Comparison of ENCODE assay signal across 16 cellular contexts in genomic region chr17:66604381-66604780, GRCh38.
"Had no signal": no experiment of that assay in that cellular context is flagged by ENCODE, and none has a peak within 500 bp of the region (broad histone marks: within the 10 kb centered on the region; RNA-seq: fewer than 3 reads in every experiment).

No MANE protein-coding gene starts in this region.

- DNase-seq: activated CD4-positive, alpha-beta memory T cell treated with anti-CD3 and anti-CD28 coated beads for 36 hours; activated CD4-positive, alpha-beta T cell treated with anti-CD3 and anti-CD28 coated beads for 36 hours; activated naive CD4-positive, alpha-beta T cell; activated naive CD8-positive, alpha-beta T cell treated with anti-CD3 and anti-CD28 coated beads, Interleukin-2, amount 10 ng/mL, durations not matched to agents 7 days and 5 days; activated T-cell treated with anti-CD3 and anti-CD28 coated beads for 4 hours; cortex of kidney; effector memory CD4-positive, alpha-beta T cell; foreskin keratinocyte; glutamatergic neuron; mammary epithelial cell; naive thymus-derived CD4-positive, alpha-beta T cell; sigmoid colon; stimulated activated CD4-positive, alpha-beta T cell treated with anti-CD3 and anti-CD28 coated beads, Interleukin-4, amount 100 ng/mL, for 24 hours; upper lobe of right lung had no signal

- FAIRE-seq: endothelial cell of umbilical vein, keratinocyte had no signal
